8 cellular contexts compared by ENCODE assay signal in genomic region chr1:9129391-9130041, GRCh38. TPM values are rescaled to one million over a fixed set of nuclear protein-coding genes. Genes with fewer than 3 reads are reported as not detected.
DNase-seq lines count a peak whose midpoint lies in the region; FAIRE-seq and TF ChIP-seq lines count a peak whose summit lies in the region.

No MANE protein-coding gene starts in this region.

- H3K4me3 ChIP-seq in MM.1S (ENCODE audit: low read length) (peak overlapping the region; percentile 26), bronchial epithelial cell (ENCODE audit: low read depth, low read length) (peak overlapping the region; percentile 85)

- H3K36me3 ChIP-seq in MM.1S (replicated peaks; ENCODE audit: insufficient read depth, low read length) (no peaks in the 10 kb centered on the region), bronchial epithelial cell (ENCODE audit: control insufficient read depth, insufficient read depth, low read length) (no peaks in the 10 kb centered on the region)

- FAIRE-seq in bronchial epithelial cell (lab: Jason Lieb, UNC) = no peak

- no peak for TF ChIP-seq CTCF in MM.1S (IDR thresholded peaks at IDR 0.05; ENCODE audit: low read length)
- no peak for TF ChIP-seq CTCF in VCaP (conservative IDR thresholded peaks at IDR 0.05)
- TF ChIP-seq CTCF in bronchial epithelial cell (IDR thresholded peaks at IDR 0.05; ENCODE audit: insufficient read depth, low read length, severe bottlenecking) = no peak

- H3K4me2 ChIP-seq in MM.1S (ENCODE audit: low read depth, low read length) = peak overlapping the region; percentile 51

- H4K20me1 ChIP-seq in MM.1S (ENCODE audit: insufficient read depth, low read length) = no peaks in the 10 kb centered on the region

- no peaks in the 10 kb centered on the region for H3K9me3 ChIP-seq in MM.1S (replicated peaks; ENCODE audit: insufficient read depth, low read length)

- DNase-seq in GM03348 (ENCODE audit: low spot score) (peak; percentile 85), HCEC 1CT (peak; percentile 41), MM.1S (peak; percentile 88), bronchial epithelial cell (ENCODE audit: low read depth) (no peak), DMS79 treated with DMSO at 0.1 percent for 48 hours (lab: John Stamatoyannopoulos, UW) (no peak)
- peak; percentile 63 to 76 for DNase-seq in stimulated activated CD4-positive, alpha-beta T cell treated with anti-CD3 and anti-CD28 coated beads, Interleukin-2, amount 100 ng/mL, for 48 hours

- peaks cover 9% of the 10 kb centered on the region for H3F3A ChIP-seq in MM.1S (ENCODE audit: insufficient read depth, low read length)

- H3K27ac ChIP-seq in MM.1S (ENCODE audit: low read length) (no peak overlapping the region), VCaP (peak overlapping the region; percentile 82), layer of hippocampus (ENCODE audit: low read depth, low read length) (peak overlapping the region; percentile 71)

- H2AFZ ChIP-seq in MM.1S (ENCODE audit: low read length) = peak overlapping the region; percentile 48

- H3K9me2 ChIP-seq in MM.1S (replicated peaks; ENCODE audit: insufficient read depth, low read length) = no peaks in the 10 kb centered on the region

- no peaks in the 10 kb centered on the region for H3K79me2 ChIP-seq in MM.1S (ENCODE audit: low read length)

- H3K4me1 ChIP-seq in MM.1S (ENCODE audit: low read length) = peaks cover 6% of the 10 kb centered on the region; the same call in 1 of the 2 replicates

- peaks cover 29% of the 10 kb centered on the region for H3K27me3 ChIP-seq in MM.1S (replicated peaks; ENCODE audit: insufficient read depth, low read length)
- no peaks in the 10 kb centered on the region for H3K27me3 ChIP-seq in bronchial epithelial cell (ENCODE audit: control insufficient read depth, insufficient read depth, low read length)
- H3K27me3 ChIP-seq in layer of hippocampus (ENCODE audit: control insufficient read depth, insufficient read depth, low read length) = peaks cover 2% of the 10 kb centered on the region

- H3K9ac ChIP-seq in MM.1S (ENCODE audit: low read length) = no peak overlapping the region

RNA-seq across cellular contexts. Expression of gene GPR157, which starts 0.6 kb away (rescaled TPM):
- 44.0 and 69.6 TPM in 2 replicates for total RNA-seq in bronchial epithelial cell

Comparison
In these comparisons a context has a peak if more than half of its experiments do, and no peak if none do; other contexts are left out.
1. DNase-seq: peak in GM03348 (single experiment), HCEC 1CT (single experiment), MM.1S (single experiment) and stimulated activated CD4-positive, alpha-beta T cell treated with anti-CD3 and anti-CD28 coated beads, Interleukin-2, amount 100 ng/mL, for 48 hours (2 of 2); none in bronchial epithelial cell (single experiment) and DMS79 treated with DMSO at 0.1 percent for 48 hours (single experiment).